ENCODE assay signal across 8 cellular contexts in the genomic region with DNA sequence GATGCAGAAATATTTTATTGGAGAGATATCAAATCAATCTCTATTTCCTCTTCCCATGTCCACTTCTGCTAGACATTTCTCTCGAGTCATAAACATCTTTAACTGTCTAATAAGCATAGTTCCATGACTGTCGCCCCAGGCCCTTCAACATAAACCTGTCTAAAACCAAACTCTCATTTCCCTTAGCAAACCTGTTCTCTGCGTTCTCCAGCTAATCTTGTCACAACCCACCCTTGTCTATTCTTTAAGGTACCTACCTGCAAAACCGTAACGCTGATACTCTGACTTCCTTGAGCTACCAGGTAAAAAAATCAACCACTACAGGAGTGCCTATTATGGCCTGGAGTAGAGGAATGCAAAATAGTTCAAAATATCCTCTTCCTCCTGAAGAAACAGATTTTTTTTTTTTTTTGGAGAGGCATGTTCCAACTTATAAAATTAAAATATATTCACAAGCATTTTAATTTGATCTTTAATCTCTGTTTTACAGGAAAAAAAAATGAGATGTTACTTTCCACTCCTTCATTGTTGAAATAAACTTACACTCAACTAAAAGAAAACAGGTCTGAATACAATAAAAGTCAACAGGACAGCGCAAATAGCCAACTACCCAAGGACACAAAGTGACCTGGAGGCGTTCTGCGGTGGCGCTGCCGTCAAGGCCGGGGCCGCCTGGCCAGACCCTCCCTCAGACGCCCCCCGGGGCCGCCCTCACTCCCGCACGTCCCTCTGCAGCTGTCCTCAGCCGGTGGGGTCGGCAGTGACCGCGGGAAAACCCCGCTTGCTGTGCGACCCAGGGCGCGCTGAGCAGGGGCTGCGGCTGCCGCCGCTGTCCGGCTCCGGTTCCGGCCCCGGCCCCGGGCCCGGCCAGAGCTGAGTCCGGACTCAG. TPM values are rescaled to one million over a fixed set of nuclear protein-coding genes. Genes with fewer than 3 reads are reported as not detected.
DNase-seq lines count a peak whose midpoint lies in the region; ATAC-seq, FAIRE-seq and TF ChIP-seq lines count a peak whose summit lies in the region.

No MANE protein-coding gene starts in this region.

- H3K27me3 Mint-ChIP-seq in CD4-positive, alpha-beta T cell: no peaks in the 10 kb centered on the region

- ATAC-seq in CD4-positive, alpha-beta T cell (ENCODE audit: poor library complexity): no peak
- ATAC-seq in GM18907 (IDR thresholded peaks at IDR 0.05; ENCODE audit: unreplicated experiment) (peak; percentile 29), HG03095 (IDR thresholded peaks at IDR 0.05; ENCODE audit: unreplicated experiment) (peak; percentile 14), aorta (ENCODE audit: low FRiP score) (peak; percentile 59)

- H3K36me3 ChIP-seq in duodenal mucosa (ENCODE audit: control insufficient read depth in 1 of 2, insufficient read depth in 2 of 2, low read length in 2 of 2): peaks cover 8 to 13% of the 10 kb centered on the region in 2 donors
- no peaks in the 10 kb centered on the region for H3K36me3 ChIP-seq in aorta (ENCODE audit: control insufficient read depth in 1 of 2, insufficient read depth in 2 of 2, low read length in 1 of 2)

- peak overlapping the region; percentile 77 to 91 for H3K9ac ChIP-seq in duodenal mucosa (ENCODE audit: low read depth in 1 of 2, low read length in 2 of 2)

- H3K4me1 ChIP-seq in duodenal mucosa (ENCODE audit: control insufficient read depth in 1 of 2, insufficient read depth in 2 of 2, low read length in 2 of 2) (peaks cover 16 to 22% of the 10 kb centered on the region in 2 donors), mononuclear cell (ENCODE audit: insufficient read depth, low read length) (peaks cover 45% of the 10 kb centered on the region), aorta (ENCODE audit: control insufficient read depth in 1 of 2, insufficient read depth in 2 of 2, low read length in 2 of 2) (no peaks in the 10 kb centered on the region)

- peak overlapping the region; percentile 98 for H3K27ac Mint-ChIP-seq in CD4-positive, alpha-beta T cell

- H3K9me3 ChIP-seq in CD4-positive, alpha-beta T cell (ENCODE audit: control insufficient read depth, low read length): peaks cover 9% of the 10 kb centered on the region
- H3K9me3 ChIP-seq in duodenal mucosa (ENCODE audit: control insufficient read depth in 1 of 2, low read length in 2 of 2) (peaks cover 8 to 9% of the 10 kb centered on the region in 2 donors), mononuclear cell (ENCODE audit: low read depth, low read length) (no peaks in the 10 kb centered on the region), aorta (ENCODE audit: control insufficient read depth, low read length) (no peaks in the 10 kb centered on the region)

- FAIRE-seq in RCC 7860 (lab: Jason Lieb, UNC): peak; percentile 18

- peak in 2 of 10 experiments; percentile 3 to 11 for DNase-seq in CD4-positive, alpha-beta T cell
- DNase-seq in RCC 7860 (ENCODE audit: low spot score) (no peak), aorta (peak; percentile 48 to 77), NCI-H2196 treated with DMSO at 0.1 percent for 48 hours (lab: John Stamatoyannopoulos, UW; ENCODE audit: unreplicated experiment) (no peak)

- H3K4me3 ChIP-seq in duodenal mucosa (ENCODE audit: low read depth in 1 of 2, low read length in 2 of 2) (peak overlapping the region; percentile 89 to 90), mononuclear cell (ENCODE audit: low read length) (peak overlapping the region; percentile 90), aorta (ENCODE audit: low read length in 2 of 2) (peak overlapping the region; percentile 84 to 92)

- no peak for TF ChIP-seq CTCF in CD4-positive, alpha-beta T cell (IDR thresholded peaks at IDR 0.05)

- peaks cover 57% of the 10 kb centered on the region for H3K4me1 Mint-ChIP-seq in CD4-positive, alpha-beta T cell (ENCODE audit: low read depth)

- 4% methylated on average over 35 of the region's 35 CpGs for WGBS in aorta, 2 donors

- no peaks in the 10 kb centered on the region for H3K27me3 ChIP-seq in CD4-positive, alpha-beta T cell (ENCODE audit: control insufficient read depth, insufficient read depth, low read length)
- H3K27me3 ChIP-seq in duodenal mucosa (ENCODE audit: control insufficient read depth in 1 of 2, insufficient read depth in 2 of 2, low read length in 2 of 2): no peaks in the 10 kb centered on the region
- H3K27me3 ChIP-seq in mononuclear cell (ENCODE audit: insufficient read depth, low read length): no peaks in the 10 kb centered on the region
- no peaks in the 10 kb centered on the region for H3K27me3 ChIP-seq in aorta (ENCODE audit: control insufficient read depth in 1 of 2, insufficient read depth in 2 of 2, low read length in 1 of 2)

- H3K4me3 Mint-ChIP-seq in CD4-positive, alpha-beta T cell: peak overlapping the region; percentile 98

- CTCF ChIA-PET in CD4-positive, alpha-beta T cell (lab: Charles Lee): interaction anchor here (1.3 kb wide), 1 partner anchor 72 kb away, joined by 3 read pairs; no protein-coding TSS in a partner anchor

- H3K9me3 Mint-ChIP-seq in CD4-positive, alpha-beta T cell: peaks cover 8% of the 10 kb centered on the region

- intact Hi-C loops in CD4-positive, alpha-beta T cell (cut with DNase I, micrococcal nuclease): loop anchor here (5.0 to 10.0 kb wide), 6 partner anchors 248 to 821 kb away; partner anchors contain the start of genes TMEM243 (in 2 of the 2), CROT (in 1 of the 2), ELAPOR2 (in 1 of the 2) and RUNDC3B (in 1 of the 2)
- intact Hi-C loops in aorta (cut with DNase I): no loop called here

- H3K27ac ChIP-seq in CD4-positive, alpha-beta T cell (ENCODE audit: low read depth, low read length): peak overlapping the region; percentile 60
- H3K27ac ChIP-seq in duodenal mucosa (ENCODE audit: low read depth, low read length) (peak overlapping the region; percentile 90), aorta (ENCODE audit: low read depth in 1 of 2, low read length in 2 of 2) (peak overlapping the region; percentile 24 to 52)

- POLR2A ChIA-PET in CD4-positive, alpha-beta T cell (lab: Charles Lee): interaction anchor here (0.6 to 2.1 kb wide), 5 partner anchors 11 to 656 kb away, joined by 3 to 11 read pairs (median 5); partner anchors contain the start of genes ADAM22, CROT and TMEM243

- H3K36me3 Mint-ChIP-seq in CD4-positive, alpha-beta T cell (ENCODE audit: low read depth): peaks cover 59% of the 10 kb centered on the region

RNA-seq across cellular contexts. Expression of gene SLC25A40, which starts 0.8 kb away (rescaled TPM):
- 10 to 100 TPM in 1 of 2 experiments, 1 to 10 TPM in 1; 9.4 to 11.1 TPM for total RNA-seq in CD4-positive, alpha-beta T cell
- total RNA-seq in mononuclear cell: 9.7 TPM
- total RNA-seq in aorta: 10 to 100 TPM; 16.0 to 17.2 TPM
- polyA plus RNA-seq in aorta: 1 to 10 TPM; 4.1 to 9.3 TPM

RNA-seq across cellular contexts. Expression of gene DBF4, which starts 0.9 kb away (rescaled TPM):
- total RNA-seq in CD4-positive, alpha-beta T cell: 10 to 100 TPM; 58.1 to 61.9 TPM
- 75.4 TPM for total RNA-seq in mononuclear cell
- total RNA-seq in aorta: 1 to 10 TPM; 4.4 to 7.3 TPM
- 1 to 10 TPM; 2.8 to 3.3 TPM for polyA plus RNA-seq in aorta

RNA-seq across cellular contexts. Expression of gene ADAM22, which starts 58.7 kb away (rescaled TPM):
- total RNA-seq in CD4-positive, alpha-beta T cell: under 1 TPM; 0.60 to 0.64 TPM
- 0.94 TPM for total RNA-seq in mononuclear cell
- total RNA-seq in aorta: 1 to 10 TPM; 6.0 to 8.4 TPM
- under 1 TPM; 0.13 to 0.23 TPM for polyA plus RNA-seq in aorta

Comparison
In these comparisons a context has a peak if more than half of its experiments do, and no peak if none do; other contexts are left out.
1. DNase-seq: peak in aorta (2 of 2); none in RCC 7860 (single experiment) and NCI-H2196 treated with DMSO at 0.1 percent for 48 hours (single experiment).
2. H3K27ac ChIP-seq: peak in every context shown above with its lines; median percentile 90 in duodenal mucosa; 60 in CD4-positive, alpha-beta T cell; 38 in aorta.
3. intact Hi-C loops: an anchor here in CD4-positive, alpha-beta T cell (5.0 to 10.0 kb wide); none called in aorta.
4. Peak in every context shown above with its lines, with median percentiles within 50 percentile points of each other: H3K4me3 ChIP-seq.